ENCODE assay signal across 27 cellular contexts in genomic region chr4:167854881-167855280, GRCh38.
"Had no signal": no experiment of that assay in that cellular context is flagged by ENCODE, and none has a peak within 500 bp of the region (broad histone marks: within the 10 kb centered on the region; RNA-seq: fewer than 3 reads in every experiment).

No MANE protein-coding gene starts in this region.

- H2AFZ ChIP-seq: parathyroid adenoma had no signal

- ATAC-seq: left colon; left lung; lower lobe of right lung; naive thymus-derived CD8-positive, alpha-beta T cell; psoas muscle; right lobe of liver; stimulated activated memory B cell treated with anti-CD40 and anti-IgM and Interleukin-4, amounts not matched to agents 10 μg/mL and 1 μg/mL and 100 μg/mL, for 72 hours; stimulated activated naive CD8-positive, alpha-beta T cell treated with anti-CD3 and anti-CD28 coated beads, Interleukin-15, amount 100 ng/mL, for 72 hours had no signal

- H3K4me3 ChIP-seq: left lung, lower lobe of right lung, psoas muscle, right atrium auricular region, right lobe of liver, smooth muscle cell, thyroid gland, transverse colon, upper lobe of left lung, vagina had no signal

- H3K4me1 ChIP-seq: left lung, lower lobe of right lung, parathyroid adenoma, psoas muscle, right atrium auricular region, right lobe of liver, thyroid gland, transverse colon, upper lobe of left lung, vagina had no signal

- H3K27ac ChIP-seq: left lung, lower lobe of right lung, parathyroid adenoma, psoas muscle, right atrium auricular region, right lobe of liver, thyroid gland, transverse colon, upper lobe of left lung, vagina had no signal

- DNase-seq: hypothalamus; immature natural killer cell; kidney; left colon; left lung; lower lobe of right lung; mammary epithelial cell; mesenchymal stem cell; naive thymus-derived CD8-positive, alpha-beta T cell; nucleus accumbens; psoas muscle; right lobe of liver; stimulated activated CD4-positive, alpha-beta T cell treated with anti-CD3 and anti-CD28 coated beads, Interleukin-1b, Interleukin-23, amount 100 ng/mL, for 48 hours; stimulated activated CD4-positive, alpha-beta T cell treated with anti-CD3 and anti-CD28 coated beads, Interleukin-2, amount 100 ng/mL, for 48 hours; stimulated activated CD4-positive, alpha-beta T cell treated with anti-CD3 and anti-CD28 coated beads, Interleukin-4, amount 100 ng/mL, for 4 hours; stimulated activated CD8-positive, alpha-beta memory T cell treated with anti-CD3 and anti-CD28 coated beads, Interleukin-4, amount 100 ng/mL, for 48 hours; stimulated activated naive CD4-positive, alpha-beta T cell treated with Interleukin-2 at 50 U/mL for 16 hours; stimulated activated naive CD8-positive, alpha-beta T cell treated with anti-CD3 and anti-CD28 coated beads, Interleukin-15, amount 100 ng/mL, for 72 hours; substantia nigra; thyroid gland; transverse colon; upper lobe of left lung had no signal

- H3K9me3 ChIP-seq: lower lobe of right lung, psoas muscle, right atrium auricular region, right lobe of liver, thyroid gland, transverse colon, upper lobe of left lung, vagina had no signal

- H3K4me2 ChIP-seq: smooth muscle cell had no signal

- H3K36me3 ChIP-seq: left lung, lower lobe of right lung, right atrium auricular region, right lobe of liver, thyroid gland, transverse colon, upper lobe of left lung, vagina had no signal

- H3K27me3 ChIP-seq: left lung, right atrium auricular region, right lobe of liver, thyroid gland, transverse colon, upper lobe of left lung, vagina had no signal

- H3K9ac ChIP-seq: parathyroid adenoma had no signal

- H3K79me2 ChIP-seq: parathyroid adenoma had no signal
